17 cellular contexts compared by ENCODE assay signal in genomic region chr1:173507847-173508209, GRCh38. TPM values are rescaled to one million over a fixed set of nuclear protein-coding genes. Genes with fewer than 3 reads are reported as not detected.
A peak's percentile ranks its signal among the peaks of the same experiment; 100 is the strongest.
DNase-seq lines count a peak whose midpoint lies in the region; ATAC-seq and TF ChIP-seq lines count a peak whose summit lies in the region.
"Had no signal": no experiment of that assay in that cellular context is flagged by ENCODE, and none has a peak within 500 bp of the region (broad histone marks: within the 10 kb centered on the region; RNA-seq: fewer than 3 reads in every experiment).

No MANE protein-coding gene starts in this region.

- no peak for TF ChIP-seq POLR2A in upper lobe of left lung (IDR thresholded peaks at IDR 0.05)

- H3K36me3 ChIP-seq in HUES48 (ENCODE audit: control insufficient read depth, insufficient read depth, low read length) (no peaks in the 10 kb centered on the region), left lung (no peaks in the 10 kb centered on the region), upper lobe of left lung (no peaks in the 10 kb centered on the region)
- H3K36me3 ChIP-seq: ovary had no signal

- TF ChIP-seq EP300 in upper lobe of left lung (IDR thresholded peaks at IDR 0.05), result no peak

- ATAC-seq in left lung, result peak; percentile 60
- no peak for ATAC-seq in upper lobe of left lung (ENCODE audit: low FRiP score in 2 of 2)
- ATAC-seq in omental fat pad (ENCODE audit: low FRiP score), result no peak
- no peak for ATAC-seq in HG03439 (IDR thresholded peaks at IDR 0.05; ENCODE audit: unreplicated experiment)
- ATAC-seq: stimulated activated effector memory CD8-positive, alpha-beta T cell treated with anti-CD3 and anti-CD28 coated beads, Interleukin-12 subunit alpha, Interleukin-12 subunit beta, amount 100 ng/mL, for 72 hours; T-helper 17 cell had no signal

- H3K4me3 ChIP-seq in HUES48 (ENCODE audit: low read depth, low read length), result 0 out of 2 replicates have a peak overlapping the region, but pooled peaks have one; percentile 6
- H3K4me3 ChIP-seq in left lung, result no peak overlapping the region
- H3K4me3 ChIP-seq in upper lobe of left lung, result no peak overlapping the region
- H3K4me3 ChIP-seq: ovary had no signal

- 67 to 83% methylated on average over 3 of the region's 3 CpGs for WGBS in upper lobe of left lung, 2 donors

- no peaks in the 10 kb centered on the region for H3K9me3 ChIP-seq in HUES48 (ENCODE audit: control insufficient read depth, insufficient read depth, low read length)
- no peaks in the 10 kb centered on the region for H3K9me3 ChIP-seq in left lung
- no peaks in the 10 kb centered on the region for H3K9me3 ChIP-seq in upper lobe of left lung
- H3K9me3 ChIP-seq: ovary had no signal

- peak overlapping the region; percentile 36; the same call in 1 of the 2 replicates for H3K9ac ChIP-seq in HUES48 (ENCODE audit: low read depth, low read length)
- H3K9ac ChIP-seq: KMS-11 had no signal

- TF ChIP-seq CTCF in left lung (IDR thresholded peaks at IDR 0.05) (no peak), upper lobe of left lung (IDR thresholded peaks at IDR 0.05) (no peak), omental fat pad (IDR thresholded peaks at IDR 0.05) (no peak)

- intact Hi-C loops in left lung (cut with DNase I), result no loop called here

- H3K4me1 ChIP-seq in HUES48 (ENCODE audit: control insufficient read depth, insufficient read depth, low read length), result peaks cover 14% of the 10 kb centered on the region
- no peaks in the 10 kb centered on the region for H3K4me1 ChIP-seq in left lung
- peaks cover 0 to 8% (median 7%) of the 10 kb centered on the region in 4 donors for H3K4me1 ChIP-seq in upper lobe of left lung

- DNase-seq in cerebellar cortex (ENCODE audit: low spot score) (peak; percentile 29), left lung (no peak), upper lobe of left lung (no peak), SKM-1 (lab: John Stamatoyannopoulos, UW; ENCODE audit: unreplicated experiment) (no peak), omental fat pad (ENCODE audit: low spot score) (no peak)
- DNase-seq: activated CD4-positive, alpha-beta memory T cell treated with anti-CD3 and anti-CD28 coated beads, Interleukin-2, amount 10 ng/mL, durations not matched to agents 7 days and 5 days; activated gamma-delta T cell treated with Interleukin-2 at 50 U/mL for 16 hours; CD8-positive, alpha-beta memory T cell; immature natural killer cell; NCI-H2081 treated with DMSO at 0.1 percent for 48 hours; ovary; stimulated activated CD4-positive, alpha-beta T cell treated with anti-CD3 and anti-CD28 coated beads, Interleukin-1b, Interleukin-23, amount 100 ng/mL, for 48 hours; T-helper 17 cell had no signal

- H3K27ac ChIP-seq in HUES48 (ENCODE audit: low read depth, low read length) (peak overlapping the region; percentile 78), left lung (peak overlapping the region; percentile 34 to 47), upper lobe of left lung (peak overlapping the region; percentile 13 to 67 (median 44))
- H3K27ac ChIP-seq: KMS-11, ovary had no signal

- H3K27me3 ChIP-seq in HUES48 (ENCODE audit: control insufficient read depth, insufficient read depth, low read length) (no peaks in the 10 kb centered on the region), left lung (no peaks in the 10 kb centered on the region), upper lobe of left lung (no peaks in the 10 kb centered on the region)
- H3K27me3 ChIP-seq: ovary had no signal

RNA-seq across cellular contexts. Expression of gene PRDX6, which starts 30.7 kb away (rescaled TPM):
- total RNA-seq in left lung (100 to 1,000 TPM; 251 to 263 TPM), upper lobe of left lung (100 to 1,000 TPM in 5 of 6 donors, 10 to 100 TPM in 1; 94.3 to 330 (median 212) TPM), omental fat pad (100 to 1,000 TPM; 455 to 981 (median 633) TPM)
